ENCODE assay signal across 2 cellular contexts in genomic region chr16:71576971-71577370, GRCh38.
A peak's percentile ranks its signal among the peaks of the same experiment; 100 is the strongest.
TF ChIP-seq lines count a peak whose summit lies in the region.

TAT (minus strand) TSS chr16:71577092; CDS start chr16:71576415, 677 bp downstream.

TF ChIP-seq in GM23338, 12 proteins besides CTCF, POLR2A, EP300 and RAD21:
- no peak for TF ChIP-seq ETS1 (IDR thresholded peaks at IDR 0.05)
- no peak for TF ChIP-seq JUNB (IDR thresholded peaks at IDR 0.05; ENCODE audit: unreplicated experiment)
TF ChIP-seq in GM23338: peak in this region for 0.

TF ChIP-seq in H1, 55 proteins besides CTCF, POLR2A, EP300 and RAD21:
- TF ChIP-seq SRF (IDR thresholded peaks at IDR 0.05; ENCODE audit: low read depth, low read length) (peak; percentile 66), CHD2 (IDR thresholded peaks at IDR 0.05; ENCODE audit: low read length) (no peak)
